Comparison of ENCODE assay signal across 8 cellular contexts in genomic region chr19:3365447-3366103, GRCh38. TPM values are rescaled to one million over a fixed set of nuclear protein-coding genes. Genes with fewer than 3 reads are reported as not detected.
DNase-seq lines count a peak whose midpoint lies in the region; ATAC-seq and TF ChIP-seq lines count a peak whose summit lies in the region.

No MANE protein-coding gene starts in this region.

- H3K18ac ChIP-seq in mesendoderm (ENCODE audit: low read length): no peak overlapping the region

- no peaks in the 10 kb centered on the region for H3K9me2 ChIP-seq in PC-3 (replicated peaks; ENCODE audit: low read length)

- peak overlapping the region; percentile 53; the same call in 1 of the 2 replicates for H2AFZ ChIP-seq in PC-3 (ENCODE audit: low read length)

- H3K9me3 ChIP-seq in PC-3 (ENCODE audit: low read length) (no peaks in the 10 kb centered on the region), vagina (no peaks in the 10 kb centered on the region)

- H3K79me2 ChIP-seq in PC-3 (ENCODE audit: low read length) (peaks cover 75% of the 10 kb centered on the region), mesendoderm (ENCODE audit: control insufficient read depth, insufficient read depth, low read length) (no peaks in the 10 kb centered on the region)

- POLR2A ChIA-PET in PC-3 (lab: Charles Lee; ENCODE audit: unreplicated experiment): no interaction called here

- no peak overlapping the region for H4K8ac ChIP-seq in mesendoderm (ENCODE audit: low read depth, low read length)

- H2BK5ac ChIP-seq in mesendoderm (ENCODE audit: low read length): no peak overlapping the region

- intact Hi-C loops in PC-3 (cut with micrococcal nuclease) (no loop called here), vagina (cut with DNase I) (loop anchor here (5.0 kb wide), 1 partner anchor 37 kb away; no protein-coding TSS in a partner anchor)

- peaks cover 21% of the 10 kb centered on the region for H3K4me1 Mint-ChIP-seq in T-helper 2 cell treated with Interferon-gamma antibody and Interleukin-4, amounts not matched to agents 5 μg/mL and 100 μg/mL, for 36 hours (ENCODE audit: low read depth)

- no peak for DNase-seq in T-helper 2 cell treated with Interferon-gamma antibody and Interleukin-4, amounts not matched to agents 5 μg/mL and 100 μg/mL, for 36 hours (ENCODE audit: low spot score)
- DNase-seq in T-helper 2 cell (no peak), PC-3 (peak; percentile 52), mesendoderm (peak; percentile 24), vagina (ENCODE audit: extremely low spot score in 2 of 2) (no peak), AG08395 (ENCODE audit: low spot score) (no peak)

- H3K4me3 ChIP-seq in PC-3 (ENCODE audit: low read length) (peak overlapping the region; percentile 70), mesendoderm (ENCODE audit: low read length) (no peak overlapping the region), vagina (peak overlapping the region; percentile 66 to 97)

- no peaks in the 10 kb centered on the region for H3K36me3 Mint-ChIP-seq in T-helper 2 cell treated with Interferon-gamma antibody and Interleukin-4, amounts not matched to agents 5 μg/mL and 100 μg/mL, for 36 hours (ENCODE audit: low read depth)

- H3K4me2 ChIP-seq in PC-3 (ENCODE audit: low read length) (peak overlapping the region; percentile 86), mesendoderm (ENCODE audit: low read length) (no peak overlapping the region)

- ATAC-seq in PC-3: peak; percentile 44
- ATAC-seq in GM19395 (IDR thresholded peaks at IDR 0.05; ENCODE audit: unreplicated experiment): no peak

- H3K23ac ChIP-seq in mesendoderm (ENCODE audit: low read length): no peak overlapping the region

- H3K36me3 ChIP-seq in PC-3 (ENCODE audit: low read depth, low read length): no peaks in the 10 kb centered on the region
- no peaks in the 10 kb centered on the region for H3K36me3 ChIP-seq in mesendoderm (ENCODE audit: control insufficient read depth, insufficient read depth, low read length)
- H3K36me3 ChIP-seq in vagina: no peaks in the 10 kb centered on the region

- H2BK120ac ChIP-seq in mesendoderm (ENCODE audit: low read depth, low read length): no peak overlapping the region

- peaks cover 45% of the 10 kb centered on the region for H3K27me3 Mint-ChIP-seq in T-helper 2 cell treated with Interferon-gamma antibody and Interleukin-4, amounts not matched to agents 5 μg/mL and 100 μg/mL, for 36 hours (ENCODE audit: low read depth)

- no peak overlapping the region for H3K4ac ChIP-seq in mesendoderm (ENCODE audit: low read depth, low read length)

- CTCF ChIA-PET in PC-3 (lab: Charles Lee): no interaction called here

- TF ChIP-seq POLR2A in vagina (IDR thresholded peaks at IDR 0.05): no peak

- H3K4me1 ChIP-seq in PC-3 (ENCODE audit: insufficient read depth, low read length): peaks cover 22% of the 10 kb centered on the region
- H3K4me1 ChIP-seq in mesendoderm (ENCODE audit: control insufficient read depth, low read depth, low read length): no peaks in the 10 kb centered on the region
- H3K4me1 ChIP-seq in vagina: peaks cover 82% of the 10 kb centered on the region

- WGBS in mesendoderm (ENCODE audit: extremely low coverage, insufficient coverage, low lambda C conversion rate): no CpG with 5 or more reads among the region's 17 CpGs

- no peaks in the 10 kb centered on the region for H3F3A ChIP-seq in PC-3 (ENCODE audit: low read length, unreplicated experiment)

- no peak overlapping the region for H3K27ac Mint-ChIP-seq in T-helper 2 cell treated with Interferon-gamma antibody and Interleukin-4, amounts not matched to agents 5 μg/mL and 100 μg/mL, for 36 hours

- H3K9me3 Mint-ChIP-seq in T-helper 2 cell treated with Interferon-gamma antibody and Interleukin-4, amounts not matched to agents 5 μg/mL and 100 μg/mL, for 36 hours: no peaks in the 10 kb centered on the region

- peak overlapping the region; percentile 70 for H3K27ac ChIP-seq in PC-3 (ENCODE audit: low read length)
- peak overlapping the region; percentile 75 for H3K27ac ChIP-seq in cingulate gyrus (ENCODE audit: low read depth, low read length)
- H3K27ac ChIP-seq in mesendoderm (ENCODE audit: low read depth, low read length): no peak overlapping the region
- peak overlapping the region; percentile 100 for H3K27ac ChIP-seq in vagina

- no peaks in the 10 kb centered on the region for H3K79me1 ChIP-seq in mesendoderm (ENCODE audit: low read length)

- no peak overlapping the region for H4K5ac ChIP-seq in mesendoderm (ENCODE audit: low read length)

- TF ChIP-seq CTCF in PC-3 (conservative IDR thresholded peaks at IDR 0.05; ENCODE audit: low read depth, low read length) (no peak), vagina (IDR thresholded peaks at IDR 0.05) (no peak)

- no peak overlapping the region for H2BK15ac ChIP-seq in mesendoderm (replicated peaks; ENCODE audit: low read depth)

- no peaks in the 10 kb centered on the region for H3K27me3 ChIP-seq in PC-3 (ENCODE audit: low read length)
- H3K27me3 ChIP-seq in mesendoderm (ENCODE audit: insufficient read depth, low read length, poor library complexity): peaks cover 85% of the 10 kb centered on the region
- no peaks in the 10 kb centered on the region for H3K27me3 ChIP-seq in vagina

- no TSS peak for BruUV-seq in PC-3 (replicated peaks; lab: Mats Ljungman, UMichigan)

- H3K9ac ChIP-seq in PC-3 (ENCODE audit: low read length) (peak overlapping the region; percentile 95), mesendoderm (ENCODE audit: low read length) (no peak overlapping the region)

- H3K56ac ChIP-seq in mesendoderm (ENCODE audit: low read length): no peak overlapping the region

- peak overlapping the region; percentile 30 for H3K4me3 Mint-ChIP-seq in T-helper 2 cell treated with Interferon-gamma antibody and Interleukin-4, amounts not matched to agents 5 μg/mL and 100 μg/mL, for 36 hours

- no peak overlapping the region for H2AK5ac ChIP-seq in mesendoderm (ENCODE audit: low read length)

- H4K20me1 ChIP-seq in PC-3 (ENCODE audit: low read length): no peaks in the 10 kb centered on the region

RNA-seq across cellular contexts. Expression of gene NFIC, which starts 0.8 kb away (rescaled TPM):
- 31.7 and 49.6 TPM in 2 replicates for total RNA-seq in PC-3 (2014; rRNA removed)
- 8.8 TPM for polyA plus RNA-seq in mesendoderm (2013, experiment 1 of 2)
- polyA plus RNA-seq in mesendoderm (2013, experiment 2 of 2): 8.8 TPM
- 142 TPM for total RNA-seq in vagina

Comparison
In these comparisons a context has a peak if more than half of its experiments do, and no peak if none do; other contexts are left out.
1. DNase-seq: peak in PC-3 (single experiment) and mesendoderm (single experiment); none in T-helper 2 cell treated with Interferon-gamma antibody and Interleukin-4, amounts not matched to agents 5 μg/mL and 100 μg/mL, for 36 hours (single experiment), T-helper 2 cell (0 of 5), vagina (0 of 2) and AG08395 (single experiment).